ENCODE assay signal across 1 cellular context in the genomic region with DNA sequence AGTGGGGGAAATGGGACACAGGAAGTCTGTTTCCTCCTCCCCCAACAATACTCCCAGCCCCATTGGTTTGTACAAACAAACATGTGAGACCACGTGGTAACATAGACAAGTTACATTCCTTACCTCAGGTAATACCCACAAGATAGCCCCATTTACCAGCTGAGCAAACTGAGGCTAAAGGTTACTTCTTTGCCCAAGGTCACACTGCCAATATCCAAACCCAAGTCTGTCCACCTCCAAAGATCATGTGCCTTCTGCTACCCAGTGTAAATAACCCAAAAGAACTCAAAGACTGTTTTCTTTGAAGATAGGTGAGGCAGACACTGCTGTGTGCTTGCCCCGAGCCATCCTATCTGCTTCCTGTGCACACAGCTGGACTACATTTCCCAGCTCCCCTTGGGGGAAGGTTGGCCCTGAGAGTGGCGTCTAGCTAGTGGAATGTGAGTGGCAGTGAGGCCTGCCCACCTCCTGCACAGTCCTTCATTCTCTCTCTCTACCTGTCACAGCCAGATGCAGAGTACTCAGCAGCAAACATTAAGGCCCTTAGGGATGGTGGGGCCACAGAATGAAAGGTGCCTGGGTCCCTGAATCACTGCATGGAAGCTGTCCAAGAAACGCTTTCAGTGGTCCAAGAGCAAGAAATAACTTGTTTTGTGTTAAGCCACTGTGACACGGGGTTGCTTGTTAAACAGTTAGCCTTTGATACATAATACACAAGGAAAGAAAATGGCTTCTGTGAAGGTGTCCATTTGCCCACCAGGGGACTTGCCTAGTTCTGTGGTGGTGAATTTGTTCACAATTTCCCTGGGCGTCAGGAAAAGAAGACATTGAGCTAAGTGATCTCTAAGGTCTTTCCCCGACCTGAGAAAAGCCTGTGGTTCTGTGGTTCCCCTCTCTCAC.
TF ChIP-seq lines count a peak whose summit lies in the region.

No MANE protein-coding gene starts in this region.

TF ChIP-seq in HepG2, 621 proteins besides CTCF, POLR2A, EP300 and RAD21 (continued from another document and continues in another):
- TF ChIP-seq, protein P1, sequence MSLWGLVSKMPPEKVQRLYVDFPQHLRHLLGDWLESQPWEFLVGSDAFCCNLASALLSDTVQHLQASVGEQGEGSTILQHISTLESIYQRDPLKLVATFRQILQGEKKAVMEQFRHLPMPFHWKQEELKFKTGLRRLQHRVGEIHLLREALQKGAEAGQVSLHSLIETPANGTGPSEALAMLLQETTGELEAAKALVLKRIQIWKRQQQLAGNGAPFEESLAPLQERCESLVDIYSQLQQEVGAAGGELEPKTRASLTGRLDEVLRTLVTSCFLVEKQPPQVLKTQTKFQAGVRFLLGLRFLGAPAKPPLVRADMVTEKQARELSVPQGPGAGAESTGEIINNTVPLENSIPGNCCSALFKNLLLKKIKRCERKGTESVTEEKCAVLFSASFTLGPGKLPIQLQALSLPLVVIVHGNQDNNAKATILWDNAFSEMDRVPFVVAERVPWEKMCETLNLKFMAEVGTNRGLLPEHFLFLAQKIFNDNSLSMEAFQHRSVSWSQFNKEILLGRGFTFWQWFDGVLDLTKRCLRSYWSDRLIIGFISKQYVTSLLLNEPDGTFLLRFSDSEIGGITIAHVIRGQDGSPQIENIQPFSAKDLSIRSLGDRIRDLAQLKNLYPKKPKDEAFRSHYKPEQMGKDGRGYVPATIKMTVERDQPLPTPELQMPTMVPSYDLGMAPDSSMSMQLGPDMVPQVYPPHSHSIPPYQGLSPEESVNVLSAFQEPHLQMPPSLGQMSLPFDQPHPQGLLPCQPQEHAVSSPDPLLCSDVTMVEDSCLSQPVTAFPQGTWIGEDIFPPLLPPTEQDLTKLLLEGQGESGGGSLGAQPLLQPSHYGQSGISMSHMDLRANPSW (CRISPR knock-in tag; IDR thresholded peaks at IDR 0.05; ENCODE audit: borderline replicate concordance), result no peak
- TF ChIP-seq CHD4 (IDR thresholded peaks at IDR 0.05; ENCODE audit: borderline replicate concordance, low read length) (peak; percentile 68), CBFB (CRISPR knock-in tag; IDR thresholded peaks at IDR 0.05) (no peak), ZFX (CRISPR knock-in tag; IDR thresholded peaks at IDR 0.05; ENCODE audit: low read depth) (peak; percentile 56), NRL (CRISPR knock-in tag; IDR thresholded peaks at IDR 0.05; ENCODE audit: borderline replicate concordance) (no peak), NR2F2 (IDR thresholded peaks at IDR 0.05; ENCODE audit: borderline replicate concordance, low read depth) (no peak), NR2C2 (CRISPR knock-in tag; IDR thresholded peaks at IDR 0.05; ENCODE audit: borderline replicate concordance) (peak; percentile 53; the same call in 1 of the 2 replicates), ZNF124 (CRISPR knock-in tag; IDR thresholded peaks at IDR 0.05) (no peak), ZFYVE20 (CRISPR knock-in tag; IDR thresholded peaks at IDR 0.05; ENCODE audit: borderline replicate concordance, low read depth) (no peak), ESRRA (CRISPR knock-in tag; IDR thresholded peaks at IDR 0.05; ENCODE audit: low read depth) (0 out of 2 replicates have a peak, but pooled peaks have one; percentile 41), MYNN (CRISPR knock-in tag; IDR thresholded peaks at IDR 0.05; ENCODE audit: low read depth) (no peak), ZNF850 (CRISPR knock-in tag; conservative IDR thresholded peaks at IDR 0.05) (no peak), ZNF329 (CRISPR knock-in tag; IDR thresholded peaks at IDR 0.05; ENCODE audit: low read depth) (no peak)
- TF ChIP-seq, protein P2, sequence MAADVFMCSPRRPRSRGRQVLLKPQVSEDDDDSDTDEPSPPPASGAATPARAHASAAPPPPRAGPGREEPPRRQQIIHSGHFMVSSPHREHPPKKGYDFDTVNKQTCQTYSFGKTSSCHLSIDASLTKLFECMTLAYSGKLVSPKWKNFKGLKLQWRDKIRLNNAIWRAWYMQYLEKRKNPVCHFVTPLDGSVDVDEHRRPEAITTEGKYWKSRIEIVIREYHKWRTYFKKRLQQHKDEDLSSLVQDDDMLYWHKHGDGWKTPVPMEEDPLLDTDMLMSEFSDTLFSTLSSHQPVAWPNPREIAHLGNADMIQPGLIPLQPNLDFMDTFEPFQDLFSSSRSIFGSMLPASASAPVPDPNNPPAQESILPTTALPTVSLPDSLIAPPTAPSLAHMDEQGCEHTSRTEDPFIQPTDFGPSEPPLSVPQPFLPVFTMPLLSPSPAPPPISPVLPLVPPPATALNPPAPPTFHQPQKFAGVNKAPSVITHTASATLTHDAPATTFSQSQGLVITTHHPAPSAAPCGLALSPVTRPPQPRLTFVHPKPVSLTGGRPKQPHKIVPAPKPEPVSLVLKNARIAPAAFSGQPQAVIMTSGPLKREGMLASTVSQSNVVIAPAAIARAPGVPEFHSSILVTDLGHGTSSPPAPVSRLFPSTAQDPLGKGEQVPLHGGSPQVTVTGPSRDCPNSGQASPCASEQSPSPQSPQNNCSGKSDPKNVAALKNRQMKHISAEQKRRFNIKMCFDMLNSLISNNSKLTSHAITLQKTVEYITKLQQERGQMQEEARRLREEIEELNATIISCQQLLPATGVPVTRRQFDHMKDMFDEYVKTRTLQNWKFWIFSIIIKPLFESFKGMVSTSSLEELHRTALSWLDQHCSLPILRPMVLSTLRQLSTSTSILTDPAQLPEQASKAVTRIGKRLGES (CRISPR knock-in tag; IDR thresholded peaks at IDR 0.05; ENCODE audit: borderline replicate concordance), result no peak
- TF ChIP-seq, protein P3, sequence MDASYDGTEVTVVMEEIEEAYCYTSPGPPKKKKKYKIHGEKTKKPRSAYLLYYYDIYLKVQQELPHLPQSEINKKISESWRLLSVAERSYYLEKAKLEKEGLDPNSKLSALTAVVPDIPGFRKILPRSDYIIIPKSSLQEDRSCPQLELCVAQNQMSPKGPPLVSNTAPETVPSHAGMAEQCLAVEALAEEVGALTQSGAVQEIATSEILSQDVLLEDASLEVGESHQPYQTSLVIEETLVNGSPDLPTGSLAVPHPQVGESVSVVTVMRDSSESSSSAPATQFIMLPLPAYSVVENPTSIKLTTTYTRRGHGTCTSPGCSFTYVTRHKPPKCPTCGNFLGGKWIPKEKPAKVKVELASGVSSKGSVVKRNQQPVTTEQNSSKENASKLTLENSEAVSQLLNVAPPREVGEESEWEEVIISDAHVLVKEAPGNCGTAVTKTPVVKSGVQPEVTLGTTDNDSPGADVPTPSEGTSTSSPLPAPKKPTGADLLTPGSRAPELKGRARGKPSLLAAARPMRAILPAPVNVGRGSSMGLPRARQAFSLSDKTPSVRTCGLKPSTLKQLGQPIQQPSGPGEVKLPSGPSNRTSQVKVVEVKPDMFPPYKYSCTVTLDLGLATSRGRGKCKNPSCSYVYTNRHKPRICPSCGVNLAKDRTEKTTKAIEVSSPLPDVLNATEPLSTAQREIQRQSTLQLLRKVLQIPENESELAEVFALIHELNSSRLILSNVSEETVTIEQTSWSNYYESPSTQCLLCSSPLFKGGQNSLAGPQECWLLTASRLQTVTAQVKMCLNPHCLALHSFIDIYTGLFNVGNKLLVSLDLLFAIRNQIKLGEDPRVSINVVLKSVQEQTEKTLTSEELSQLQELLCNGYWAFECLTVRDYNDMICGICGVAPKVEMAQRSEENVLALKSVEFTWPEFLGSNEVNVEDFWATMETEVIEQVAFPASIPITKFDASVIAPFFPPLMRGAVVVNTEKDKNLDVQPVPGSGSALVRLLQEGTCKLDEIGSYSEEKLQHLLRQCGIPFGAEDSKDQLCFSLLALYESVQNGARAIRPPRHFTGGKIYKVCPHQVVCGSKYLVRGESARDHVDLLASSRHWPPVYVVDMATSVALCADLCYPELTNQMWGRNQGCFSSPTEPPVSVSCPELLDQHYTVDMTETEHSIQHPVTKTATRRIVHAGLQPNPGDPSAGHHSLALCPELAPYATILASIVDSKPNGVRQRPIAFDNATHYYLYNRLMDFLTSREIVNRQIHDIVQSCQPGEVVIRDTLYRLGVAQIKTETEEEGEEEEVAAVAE (CRISPR knock-in tag; IDR thresholded peaks at IDR 0.05; ENCODE audit: borderline replicate concordance), result no peak
- TF ChIP-seq, protein P4, sequence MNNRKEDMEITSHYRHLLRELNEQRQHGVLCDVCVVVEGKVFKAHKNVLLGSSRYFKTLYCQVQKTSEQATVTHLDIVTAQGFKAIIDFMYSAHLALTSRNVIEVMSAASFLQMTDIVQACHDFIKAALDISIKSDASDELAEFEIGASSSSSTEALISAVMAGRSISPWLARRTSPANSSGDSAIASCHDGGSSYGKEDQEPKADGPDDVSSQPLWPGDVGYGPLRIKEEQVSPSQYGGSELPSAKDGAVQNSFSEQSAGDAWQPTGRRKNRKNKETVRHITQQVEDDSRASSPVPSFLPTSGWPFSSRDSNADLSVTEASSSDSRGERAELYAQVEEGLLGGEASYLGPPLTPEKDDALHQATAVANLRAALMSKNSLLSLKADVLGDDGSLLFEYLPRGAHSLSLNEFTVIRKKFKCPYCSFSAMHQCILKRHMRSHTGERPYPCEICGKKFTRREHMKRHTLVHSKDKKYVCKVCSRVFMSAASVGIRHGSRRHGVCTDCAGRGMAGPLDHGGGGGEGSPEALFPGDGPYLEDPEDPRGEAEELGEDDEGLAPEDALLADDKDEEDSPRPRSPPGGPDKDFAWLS (CRISPR knock-in tag; IDR thresholded peaks at IDR 0.05; ENCODE audit: borderline replicate concordance), result no peak
- TF ChIP-seq, protein P5, sequence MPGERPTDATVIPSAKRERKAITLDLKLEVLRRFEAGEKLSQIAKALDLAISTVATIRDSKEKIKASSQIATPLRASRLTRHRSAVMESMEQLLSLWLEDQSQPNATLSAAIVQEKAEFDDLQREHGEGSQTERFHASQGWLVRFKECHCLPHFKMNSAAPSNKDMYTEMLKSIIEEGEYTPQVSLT (CRISPR knock-in tag; IDR thresholded peaks at IDR 0.05; ENCODE audit: borderline replicate concordance, low read depth), result no peak
- TF ChIP-seq, protein P6, sequence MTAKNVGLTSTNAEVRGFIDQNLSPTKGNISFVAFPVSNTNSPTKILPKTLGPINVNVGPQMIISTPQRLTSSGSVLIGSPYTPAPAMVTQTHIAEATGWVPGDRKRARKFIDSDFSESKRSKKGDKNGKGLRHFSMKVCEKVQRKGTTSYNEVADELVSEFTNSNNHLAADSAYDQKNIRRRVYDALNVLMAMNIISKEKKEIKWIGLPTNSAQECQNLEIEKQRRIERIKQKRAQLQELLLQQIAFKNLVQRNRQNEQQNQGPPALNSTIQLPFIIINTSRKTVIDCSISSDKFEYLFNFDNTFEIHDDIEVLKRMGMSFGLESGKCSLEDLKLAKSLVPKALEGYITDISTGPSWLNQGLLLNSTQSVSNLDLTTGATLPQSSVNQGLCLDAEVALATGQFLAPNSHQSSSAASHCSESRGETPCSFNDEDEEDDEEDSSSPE (CRISPR knock-in tag; IDR thresholded peaks at IDR 0.05), result no peak
- TF ChIP-seq, protein P7, sequence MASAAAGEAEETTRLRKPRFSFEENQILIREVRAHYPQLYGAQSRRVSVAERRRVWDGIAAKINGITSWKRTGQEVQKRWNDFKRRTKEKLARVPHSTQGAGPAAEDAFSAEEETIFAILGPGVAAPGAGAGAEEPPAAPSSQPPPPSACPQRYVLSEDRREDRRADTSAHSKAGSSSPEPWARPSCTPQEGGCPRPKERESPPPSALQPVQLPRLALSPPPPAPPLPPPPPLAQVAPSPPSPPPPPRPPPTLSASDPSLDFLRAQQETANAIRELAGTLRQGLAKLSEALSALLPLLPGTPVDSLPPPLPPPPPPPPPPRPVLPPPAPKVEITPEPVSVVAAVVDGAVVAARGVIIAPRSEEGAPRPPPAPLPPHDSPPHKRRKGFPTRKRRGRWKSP (CRISPR knock-in tag; IDR thresholded peaks at IDR 0.05), result no peak
- TF ChIP-seq, protein P8, sequence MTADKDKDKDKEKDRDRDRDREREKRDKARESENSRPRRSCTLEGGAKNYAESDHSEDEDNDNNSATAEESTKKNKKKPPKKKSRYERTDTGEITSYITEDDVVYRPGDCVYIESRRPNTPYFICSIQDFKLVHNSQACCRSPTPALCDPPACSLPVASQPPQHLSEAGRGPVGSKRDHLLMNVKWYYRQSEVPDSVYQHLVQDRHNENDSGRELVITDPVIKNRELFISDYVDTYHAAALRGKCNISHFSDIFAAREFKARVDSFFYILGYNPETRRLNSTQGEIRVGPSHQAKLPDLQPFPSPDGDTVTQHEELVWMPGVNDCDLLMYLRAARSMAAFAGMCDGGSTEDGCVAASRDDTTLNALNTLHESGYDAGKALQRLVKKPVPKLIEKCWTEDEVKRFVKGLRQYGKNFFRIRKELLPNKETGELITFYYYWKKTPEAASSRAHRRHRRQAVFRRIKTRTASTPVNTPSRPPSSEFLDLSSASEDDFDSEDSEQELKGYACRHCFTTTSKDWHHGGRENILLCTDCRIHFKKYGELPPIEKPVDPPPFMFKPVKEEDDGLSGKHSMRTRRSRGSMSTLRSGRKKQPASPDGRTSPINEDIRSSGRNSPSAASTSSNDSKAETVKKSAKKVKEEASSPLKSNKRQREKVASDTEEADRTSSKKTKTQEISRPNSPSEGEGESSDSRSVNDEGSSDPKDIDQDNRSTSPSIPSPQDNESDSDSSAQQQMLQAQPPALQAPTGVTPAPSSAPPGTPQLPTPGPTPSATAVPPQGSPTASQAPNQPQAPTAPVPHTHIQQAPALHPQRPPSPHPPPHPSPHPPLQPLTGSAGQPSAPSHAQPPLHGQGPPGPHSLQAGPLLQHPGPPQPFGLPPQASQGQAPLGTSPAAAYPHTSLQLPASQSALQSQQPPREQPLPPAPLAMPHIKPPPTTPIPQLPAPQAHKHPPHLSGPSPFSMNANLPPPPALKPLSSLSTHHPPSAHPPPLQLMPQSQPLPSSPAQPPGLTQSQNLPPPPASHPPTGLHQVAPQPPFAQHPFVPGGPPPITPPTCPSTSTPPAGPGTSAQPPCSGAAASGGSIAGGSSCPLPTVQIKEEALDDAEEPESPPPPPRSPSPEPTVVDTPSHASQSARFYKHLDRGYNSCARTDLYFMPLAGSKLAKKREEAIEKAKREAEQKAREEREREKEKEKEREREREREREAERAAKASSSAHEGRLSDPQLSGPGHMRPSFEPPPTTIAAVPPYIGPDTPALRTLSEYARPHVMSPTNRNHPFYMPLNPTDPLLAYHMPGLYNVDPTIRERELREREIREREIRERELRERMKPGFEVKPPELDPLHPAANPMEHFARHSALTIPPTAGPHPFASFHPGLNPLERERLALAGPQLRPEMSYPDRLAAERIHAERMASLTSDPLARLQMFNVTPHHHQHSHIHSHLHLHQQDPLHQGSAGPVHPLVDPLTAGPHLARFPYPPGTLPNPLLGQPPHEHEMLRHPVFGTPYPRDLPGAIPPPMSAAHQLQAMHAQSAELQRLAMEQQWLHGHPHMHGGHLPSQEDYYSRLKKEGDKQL (CRISPR knock-in tag; IDR thresholded peaks at IDR 0.05; ENCODE audit: low read depth), result no peak
- TF ChIP-seq, protein P9, sequence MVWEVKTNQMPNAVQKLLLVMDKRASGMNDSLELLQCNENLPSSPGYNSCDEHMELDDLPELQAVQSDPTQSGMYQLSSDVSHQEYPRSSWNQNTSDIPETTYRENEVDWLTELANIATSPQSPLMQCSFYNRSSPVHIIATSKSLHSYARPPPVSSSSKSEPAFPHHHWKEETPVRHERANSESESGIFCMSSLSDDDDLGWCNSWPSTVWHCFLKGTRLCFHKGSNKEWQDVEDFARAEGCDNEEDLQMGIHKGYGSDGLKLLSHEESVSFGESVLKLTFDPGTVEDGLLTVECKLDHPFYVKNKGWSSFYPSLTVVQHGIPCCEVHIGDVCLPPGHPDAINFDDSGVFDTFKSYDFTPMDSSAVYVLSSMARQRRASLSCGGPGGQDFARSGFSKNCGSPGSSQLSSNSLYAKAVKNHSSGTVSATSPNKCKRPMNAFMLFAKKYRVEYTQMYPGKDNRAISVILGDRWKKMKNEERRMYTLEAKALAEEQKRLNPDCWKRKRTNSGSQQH (CRISPR knock-in tag; IDR thresholded peaks at IDR 0.05; ENCODE audit: low read depth), result no peak
